Comparison of ENCODE assay signal across 20 cellular contexts in the genomic region with DNA sequence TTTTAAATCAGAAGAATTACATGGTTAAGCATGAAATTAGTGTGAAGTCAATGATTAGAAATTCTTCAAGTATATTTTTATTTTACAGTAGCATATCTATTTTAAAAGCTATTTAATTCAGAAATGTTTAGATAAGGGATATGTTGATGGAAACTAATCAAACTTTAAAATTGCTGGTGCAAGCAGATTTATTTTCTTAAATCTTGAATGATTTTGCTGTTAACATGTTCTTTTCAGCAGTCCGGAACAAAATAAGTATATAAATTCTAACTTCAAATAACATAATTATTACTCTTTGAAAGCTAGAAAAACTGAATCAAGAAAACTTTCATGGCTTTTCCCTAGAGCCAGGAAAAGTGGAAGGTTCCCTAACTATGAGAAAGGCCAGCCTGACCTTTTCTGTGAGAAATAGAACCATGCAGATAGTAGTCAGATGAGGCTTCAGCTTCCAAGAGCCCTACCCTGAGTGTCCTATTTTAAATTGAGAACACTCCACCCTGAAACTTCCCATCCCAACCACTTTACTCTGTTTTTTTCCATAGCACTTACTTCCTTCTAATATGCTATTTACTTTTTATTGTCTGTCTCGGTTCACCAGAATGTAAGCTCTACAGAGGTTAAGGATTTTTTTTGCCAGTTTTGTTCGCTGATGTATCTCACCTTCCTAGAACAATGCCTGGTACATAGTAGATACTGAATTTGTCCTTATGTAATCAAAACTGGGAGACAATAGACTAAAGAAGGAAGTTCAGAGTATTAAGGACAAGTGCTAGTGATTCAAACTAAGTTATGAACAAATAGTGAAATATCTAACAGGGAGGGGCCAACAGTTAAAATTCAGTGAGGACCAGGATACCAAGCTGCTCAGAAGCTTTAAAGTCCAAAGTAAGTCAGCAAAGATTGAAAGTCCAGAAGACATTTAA.
A peak's percentile ranks its signal among the peaks of the same experiment; 100 is the strongest.
DNase-seq lines count a peak whose midpoint lies in the region; ATAC-seq, FAIRE-seq and TF ChIP-seq lines count a peak whose summit lies in the region.
"Had no signal": no experiment of that assay in that cellular context is flagged by ENCODE, and none has a peak within 500 bp of the region (broad histone marks: within the 10 kb centered on the region; RNA-seq: fewer than 3 reads in every experiment).

No MANE protein-coding gene starts in this region.

- H3K9me3 ChIP-seq in IMR-90 (ENCODE audit: control insufficient read depth, insufficient read depth, low read length), result no peaks in the 10 kb centered on the region
- H3K9me3 ChIP-seq in right atrium auricular region, result no peaks in the 10 kb centered on the region
- H3K9me3 ChIP-seq in small intestine (ENCODE audit: control insufficient read depth, low read depth), result no peaks in the 10 kb centered on the region
- H3K9me3 ChIP-seq: BLaER1, SJCRH30, spleen, thoracic aorta had no signal

- no peaks in the 10 kb centered on the region for H3K36me3 ChIP-seq in IMR-90 (ENCODE audit: control insufficient read depth, insufficient read depth, low read length)
- no peaks in the 10 kb centered on the region for H3K36me3 ChIP-seq in right atrium auricular region
- H3K36me3 ChIP-seq in small intestine (ENCODE audit: control insufficient read depth in 2 of 2, insufficient read depth in 2 of 2, low read length in 2 of 2), result no peaks in the 10 kb centered on the region
- H3K36me3 ChIP-seq: BLaER1, SJCRH30, spleen, thoracic aorta, WERI-Rb-1 had no signal

- H3K4me2 ChIP-seq in IMR-90 (ENCODE audit: low read depth, low read length), result no peak overlapping the region
- H3K4me2 ChIP-seq: BLaER1 had no signal

- CTCF ChIA-PET in IMR-90 (lab: Yijun Ruan, JAX), result interaction anchor here (0.7 kb wide), 1 partner anchor 200 kb away, joined by 3 read pairs; no protein-coding TSS in a partner anchor
- CTCF ChIA-PET in activated CD8-positive, alpha-beta T cell treated with anti-CD3 and anti-CD28 coated beads for 36 hours (lab: Charles Lee), result interaction anchor here (0.9 to 2.6 kb wide), 4 partner anchors 19 to 199 kb away, joined by 3 to 8 read pairs (median 4); no protein-coding TSS in a partner anchor

- no peaks in the 10 kb centered on the region for H3K36me3 Mint-ChIP-seq in dendritic cell treated with granulocyte-macrophage colony-stimulating factor and Interleukin-4, amounts not matched to agents 40 ng/mL and 50 ng/mL, for 4 days (ENCODE audit: low read depth)
- no peaks in the 10 kb centered on the region for H3K36me3 Mint-ChIP-seq in activated CD8-positive, alpha-beta T cell treated with anti-CD3 and anti-CD28 coated beads for 36 hours (ENCODE audit: low read depth)
- H3K36me3 Mint-ChIP-seq: natural killer cell had no signal

- H2AFZ ChIP-seq in IMR-90 (replicated peaks; ENCODE audit: low read length, poor library complexity), result no peak overlapping the region

- no CpG with 5 or more reads among the region's 3 CpGs for WGBS in IMR-90 (ENCODE audit: extremely low coverage in 2 of 2, insufficient read length in 1 of 2), 2 experiments
- 57 to 72% (median 67%) methylated on average over 3 of the region's 3 CpGs for WGBS in small intestine, 3 donors

- H3K18ac ChIP-seq in IMR-90 (ENCODE audit: low read depth, low read length), result peak overlapping the region; percentile 92; the same call in 1 of the 2 replicates

- H4K8ac ChIP-seq in IMR-90 (ENCODE audit: low read depth in 2 of 2, low read length in 2 of 2), result peak overlapping the region in 1 of 2 experiments; percentile 50; a peak in 1 of 4 replicates

- peak overlapping the region; percentile 20 for H2BK20ac ChIP-seq in IMR-90 (ENCODE audit: low read depth, low read length)

- peak overlapping the region; percentile 81 for H3K27ac Mint-ChIP-seq in dendritic cell treated with granulocyte-macrophage colony-stimulating factor and Interleukin-4, amounts not matched to agents 40 ng/mL and 50 ng/mL, for 4 days
- no peak overlapping the region for H3K27ac Mint-ChIP-seq in activated CD8-positive, alpha-beta T cell treated with anti-CD3 and anti-CD28 coated beads for 36 hours
- H3K27ac Mint-ChIP-seq: natural killer cell; T-helper 1 cell treated with Interleukin-12 subunit alpha and Interleukin-12 subunit beta and Interleukin-4 antibody, amounts not matched to agents 30 μg/mL and 1 μg/mL, for 36 hours had no signal

- BruUV-seq in IMR-90 (replicated peaks; lab: Mats Ljungman, UMichigan), result no TSS peak

- H3K9ac ChIP-seq in IMR-90 (ENCODE audit: low read depth, low read length), result no peak overlapping the region
- H3K9ac ChIP-seq: BLaER1 had no signal

- H2BK120ac ChIP-seq in IMR-90 (ENCODE audit: low read depth, low read length), result peak overlapping the region; percentile 60; the same call in 1 of the 2 replicates

- ATAC-seq in IMR-90 (ENCODE audit: low read depth) (no peak), HG02884 (IDR thresholded peaks at IDR 0.05; ENCODE audit: unreplicated experiment) (no peak)
- no peak for ATAC-seq in activated CD8-positive, alpha-beta T cell treated with anti-CD3 and anti-CD28 coated beads for 36 hours
- ATAC-seq: natural killer cell had no signal

- peak overlapping the region; percentile 59; the same call in 1 of the 2 replicates for H3K4ac ChIP-seq in IMR-90 (ENCODE audit: low read depth, low read length)

- H2BK5ac ChIP-seq in IMR-90 (ENCODE audit: low read depth, low read length, poor library complexity, severe bottlenecking), result peak overlapping the region; percentile 41

- no peak overlapping the region for H3K27ac ChIP-seq in IMR-90 (ENCODE audit: insufficient read depth, low read length)
- peak overlapping the region; percentile 44 to 61 for H3K27ac ChIP-seq in right atrium auricular region
- H3K27ac ChIP-seq in small intestine (ENCODE audit: low read depth in 1 of 2, low read length in 1 of 2), result no peak overlapping the region
- H3K27ac ChIP-seq: BLaER1, SJCRH30, WERI-Rb-1 had no signal

- H3K4me3 Mint-ChIP-seq in dendritic cell treated with granulocyte-macrophage colony-stimulating factor and Interleukin-4, amounts not matched to agents 40 ng/mL and 50 ng/mL, for 4 days, result no peak overlapping the region
- no peak overlapping the region for H3K4me3 Mint-ChIP-seq in activated CD8-positive, alpha-beta T cell treated with anti-CD3 and anti-CD28 coated beads for 36 hours
- H3K4me3 Mint-ChIP-seq: natural killer cell; T-helper 1 cell treated with Interleukin-12 subunit alpha and Interleukin-12 subunit beta and Interleukin-4 antibody, amounts not matched to agents 30 μg/mL and 1 μg/mL, for 36 hours had no signal

- no peak overlapping the region for H3K4me3 ChIP-seq in IMR-90 (ENCODE audit: insufficient read depth, low read depth, low read length)
- H3K4me3 ChIP-seq in right atrium auricular region, result no peak overlapping the region
- H3K4me3 ChIP-seq in small intestine (ENCODE audit: low read depth in 1 of 2, low read length in 2 of 2), result no peak overlapping the region
- H3K4me3 ChIP-seq: BLaER1, SJCRH30, spleen, thoracic aorta had no signal

- peak overlapping the region; percentile 80; the same call in 1 of the 2 replicates for H4K5ac ChIP-seq in IMR-90 (ENCODE audit: low read depth, low read length)

- no peak for FAIRE-seq in small intestine (lab: Jason Lieb, UNC)

- DNase-seq in IMR-90 (no peak), right atrium auricular region (ENCODE audit: low spot score) (no peak), small intestine (peak; percentile 15), iPS-NIHi11 (ENCODE audit: low spot score) (no peak), NCI-H187 (lab: John Stamatoyannopoulos, UW) (no peak)
- no peak for DNase-seq in activated CD8-positive, alpha-beta T cell treated with anti-CD3 and anti-CD28 coated beads for 36 hours
- DNase-seq: activated CD4-positive, alpha-beta T cell treated with anti-CD3 and anti-CD28 coated beads, Interleukin-2, amount 50 U/mL, for 48 hours; activated naive CD4-positive, alpha-beta T cell; anterior cingulate cortex; natural killer cell; NCI-H524; OCI-M1; SJCRH30; spleen; WERI-Rb-1 had no signal

- H3K23ac ChIP-seq in IMR-90 (ENCODE audit: low read depth, low read length), result 0 out of 2 replicates have a peak overlapping the region, but pooled peaks have one; percentile 17

- H3K9me1 ChIP-seq in IMR-90 (ENCODE audit: insufficient read depth, low read length), result peaks cover 16% of the 10 kb centered on the region

- peak overlapping the region; percentile 66; the same call in 2 of the 3 replicates for H2BK15ac ChIP-seq in IMR-90 (ENCODE audit: low read depth, low read length)

- H3K4me1 Mint-ChIP-seq in dendritic cell treated with granulocyte-macrophage colony-stimulating factor and Interleukin-4, amounts not matched to agents 40 ng/mL and 50 ng/mL, for 4 days (ENCODE audit: low read depth), result peaks cover 67% of the 10 kb centered on the region
- H3K4me1 Mint-ChIP-seq in activated CD8-positive, alpha-beta T cell treated with anti-CD3 and anti-CD28 coated beads for 36 hours (ENCODE audit: low read depth), result peaks cover 4% of the 10 kb centered on the region

- TF ChIP-seq CTCF in IMR-90 (conservative IDR thresholded peaks at IDR 0.05; ENCODE audit: low read depth, low read length) (no peak), right atrium auricular region (IDR thresholded peaks at IDR 0.05) (no peak)
- no peak for TF ChIP-seq CTCF in activated CD8-positive, alpha-beta T cell treated with anti-CD3 and anti-CD28 coated beads for 36 hours (IDR thresholded peaks at IDR 0.05)

- H3K4me1 ChIP-seq in IMR-90 (ENCODE audit: control insufficient read depth, insufficient read depth, low read length) (peaks cover 33% of the 10 kb centered on the region), right atrium auricular region (peaks cover 0 to 26% of the 10 kb centered on the region in 2 donors), small intestine (ENCODE audit: control insufficient read depth in 2 of 2, insufficient read depth in 1 of 2, low read depth in 1 of 2, low read length in 1 of 2) (no peaks in the 10 kb centered on the region)
- H3K4me1 ChIP-seq: BLaER1 had no signal

- H3K79me1 ChIP-seq in IMR-90 (ENCODE audit: low read depth in 1 of 2, low read length in 2 of 2), result no peaks in the 10 kb centered on the region

- H2AK9ac ChIP-seq in IMR-90 (replicated peaks; ENCODE audit: low read depth, low read length, poor library complexity), result no peak overlapping the region

- H4K20me1 ChIP-seq in IMR-90 (ENCODE audit: insufficient read depth, low read length), result no peaks in the 10 kb centered on the region
- H4K20me1 ChIP-seq: BLaER1 had no signal

- H3K14ac ChIP-seq in IMR-90 (replicated peaks; ENCODE audit: low read depth, low read length), result 0 out of 2 replicates have a peak overlapping the region, but pooled peaks have one; percentile 30

- no peak for TF ChIP-seq POLR2A in IMR-90 (IDR thresholded peaks at IDR 0.05; ENCODE audit: low read depth, low read length)

- H3K9me3 Mint-ChIP-seq in dendritic cell treated with granulocyte-macrophage colony-stimulating factor and Interleukin-4, amounts not matched to agents 40 ng/mL and 50 ng/mL, for 4 days, result no peaks in the 10 kb centered on the region
- no peaks in the 10 kb centered on the region for H3K9me3 Mint-ChIP-seq in activated CD8-positive, alpha-beta T cell treated with anti-CD3 and anti-CD28 coated beads for 36 hours
- H3K9me3 Mint-ChIP-seq: natural killer cell; T-helper 1 cell treated with Interleukin-12 subunit alpha and Interleukin-12 subunit beta and Interleukin-4 antibody, amounts not matched to agents 30 μg/mL and 1 μg/mL, for 36 hours had no signal

- intact Hi-C loops in IMR-90 (cut with micrococcal nuclease), result no loop called here
- intact Hi-C loops in dendritic cell treated with granulocyte-macrophage colony-stimulating factor and Interleukin-4, amounts not matched to agents 40 ng/mL and 50 ng/mL, for 4 days (cut with micrococcal nuclease), result no loop called here
- intact Hi-C loops in activated CD8-positive, alpha-beta T cell treated with anti-CD3 and anti-CD28 coated beads for 36 hours (cut with micrococcal nuclease), result no loop called here

- no peak overlapping the region for H4K91ac ChIP-seq in IMR-90 (ENCODE audit: insufficient read depth, low read depth, low read length)

- no peak overlapping the region for H3K56ac ChIP-seq in IMR-90 (ENCODE audit: extremely low read depth, insufficient read depth, low read length)

- TF ChIP-seq RAD21 in IMR-90 (IDR thresholded peaks at IDR 0.05; ENCODE audit: low read length), result no peak

- H2AK5ac ChIP-seq in IMR-90 (ENCODE audit: low read depth, low read length), result no peak overlapping the region

- dilution Hi-C loops in IMR-90 (cut with HindIII; ENCODE audit: low sequenced_read_pairs, unreplicated experiment), result no loop called here

- in situ Hi-C loops in IMR-90 (cut with MboI; ENCODE audit: low sequenced_read_pairs), result no loop called here

- H3K27me3 Mint-ChIP-seq in dendritic cell treated with granulocyte-macrophage colony-stimulating factor and Interleukin-4, amounts not matched to agents 40 ng/mL and 50 ng/mL, for 4 days, result no peaks in the 10 kb centered on the region
- no peaks in the 10 kb centered on the region for H3K27me3 Mint-ChIP-seq in activated CD8-positive, alpha-beta T cell treated with anti-CD3 and anti-CD28 coated beads for 36 hours

- H3K27me3 ChIP-seq in IMR-90 (ENCODE audit: control insufficient read depth, insufficient read depth, low read length) (no peaks in the 10 kb centered on the region), right atrium auricular region (no peaks in the 10 kb centered on the region), small intestine (ENCODE audit: control insufficient read depth in 2 of 2, insufficient read depth in 2 of 2, low read length in 2 of 2) (no peaks in the 10 kb centered on the region)
- H3K27me3 ChIP-seq: BLaER1, SJCRH30, spleen had no signal

- POLR2A ChIA-PET in IMR-90 (lab: Charles Lee; ENCODE audit: unreplicated experiment), result no interaction called here
- POLR2A ChIA-PET in activated CD8-positive, alpha-beta T cell treated with anti-CD3 and anti-CD28 coated beads for 36 hours (lab: Charles Lee), result interaction anchor here (1.0 kb wide), 1 partner anchor 152 kb away, joined by 3 read pairs; no protein-coding TSS in a partner anchor

Comparison
In these comparisons a context has a peak if more than half of its experiments do, and no peak if none do; other contexts are left out.
1. H3K27ac ChIP-seq: peak in right atrium auricular region (2 of 2); none in IMR-90 (single experiment) and small intestine (0 of 2).